Comparison of ENCODE assay signal across 1 cellular context in the genomic region with DNA sequence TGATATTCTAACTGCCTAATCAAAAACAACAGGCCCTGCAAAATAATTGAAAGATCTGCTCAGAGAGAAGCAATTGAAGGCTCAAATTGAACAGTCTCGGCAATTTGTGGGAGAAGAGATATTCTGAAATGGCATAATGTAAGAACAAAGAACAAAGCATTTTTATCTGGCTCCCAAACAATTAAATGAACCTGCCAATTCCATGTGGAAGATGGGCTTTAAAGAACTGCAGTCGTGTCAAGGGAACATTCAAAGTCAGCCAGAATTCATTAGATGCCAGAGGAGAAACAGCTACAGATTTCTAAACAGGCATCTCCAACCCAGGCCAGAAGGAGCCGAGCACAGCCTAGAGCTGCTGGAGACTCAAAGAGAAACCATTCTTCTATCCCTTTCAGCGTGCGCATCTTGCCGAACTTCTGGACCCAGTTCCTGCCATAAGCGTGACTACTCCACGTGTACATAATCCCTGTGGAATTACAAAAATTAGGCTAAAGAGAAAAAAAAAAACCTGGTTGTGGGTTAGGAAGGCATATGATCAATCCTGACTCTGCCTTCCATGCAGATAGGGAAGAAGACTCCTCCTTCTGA.
TF ChIP-seq lines count a peak whose summit lies in the region.

No MANE protein-coding gene starts in this region.

TF ChIP-seq in SK-N-SH, 30 proteins besides CTCF, POLR2A, EP300 and RAD21 (continued from another document):
- TF ChIP-seq ZBTB33 (IDR thresholded peaks at IDR 0.05; ENCODE audit: borderline replicate concordance, low read depth), result no peak
- no peak for TF ChIP-seq MEF2A (IDR thresholded peaks at IDR 0.05; ENCODE audit: borderline replicate concordance, low read depth)
- TF ChIP-seq, protein P1, sequence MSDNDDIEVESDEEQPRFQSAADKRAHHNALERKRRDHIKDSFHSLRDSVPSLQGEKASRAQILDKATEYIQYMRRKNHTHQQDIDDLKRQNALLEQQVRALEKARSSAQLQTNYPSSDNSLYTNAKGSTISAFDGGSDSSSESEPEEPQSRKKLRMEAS (IDR thresholded peaks at IDR 0.05; ENCODE audit: low read depth), result no peak
- no peak for TF ChIP-seq JUND (IDR thresholded peaks at IDR 0.05)
- TF ChIP-seq SMC3 (IDR thresholded peaks at IDR 0.05; ENCODE audit: low read depth, low read length), result no peak
